ENCODE assay signal across 11 cellular contexts in genomic region chr18:61569176-61569892, GRCh38.
DNase-seq lines count a peak whose midpoint lies in the region; ATAC-seq and TF ChIP-seq lines count a peak whose summit lies in the region.
"Had no signal": no experiment of that assay in that cellular context is flagged by ENCODE, and none has a peak within 500 bp of the region (broad histone marks: within the 10 kb centered on the region; RNA-seq: fewer than 3 reads in every experiment).

No MANE protein-coding gene starts in this region.

- no peak overlapping the region for H3K27ac ChIP-seq in foreskin keratinocyte
- H3K27ac ChIP-seq in OCI-LY7 (ENCODE audit: low read depth, low read length, poor library complexity, severe bottlenecking) = no peak overlapping the region
- H3K27ac ChIP-seq: HL-60 had no signal

- H3K36me3 Mint-ChIP-seq in activated naive CD8-positive, alpha-beta T cell treated with anti-CD3 and anti-CD28 coated beads for 36 hours = peaks cover 4% of the 10 kb centered on the region
- H3K36me3 Mint-ChIP-seq: activated naive CD4-positive, alpha-beta T cell treated with anti-CD3 and anti-CD28 coated beads, Interleukin-2, amount 10 ng/mL, durations not matched to agents 7 days and 5 days had no signal

- no peak for TF ChIP-seq CTCF in foreskin keratinocyte (conservative IDR thresholded peaks at IDR 0.05)
- TF ChIP-seq CTCF in OCI-LY7 (conservative IDR thresholded peaks at IDR 0.05; ENCODE audit: low read length) = no peak

- H3K27me3 Mint-ChIP-seq in activated naive CD8-positive, alpha-beta T cell treated with anti-CD3 and anti-CD28 coated beads for 36 hours = peaks cover 35% of the 10 kb centered on the region
- H3K27me3 Mint-ChIP-seq in stimulated activated naive CD8-positive, alpha-beta T cell treated with anti-CD3 and anti-CD28 coated beads, Interleukin-15, amount 100 ng/mL, for 72 hours = peaks cover 22% of the 10 kb centered on the region

- H3K9me3 ChIP-seq in OCI-LY7 (ENCODE audit: low read length) = no peaks in the 10 kb centered on the region

- no peak overlapping the region for H3K4me3 Mint-ChIP-seq in activated naive CD8-positive, alpha-beta T cell treated with anti-CD3 and anti-CD28 coated beads for 36 hours
- peak overlapping the region in 1 of 2 donors; percentile 18 for H3K4me3 Mint-ChIP-seq in stimulated activated naive CD8-positive, alpha-beta T cell treated with anti-CD3 and anti-CD28 coated beads, Interleukin-15, amount 100 ng/mL, for 72 hours
- H3K4me3 Mint-ChIP-seq: activated naive CD4-positive, alpha-beta T cell treated with anti-CD3 and anti-CD28 coated beads, Interleukin-2, amount 10 ng/mL, durations not matched to agents 7 days and 5 days; nephron had no signal

- POLR2A ChIA-PET in OCI-LY7 (lab: Charles Lee) = no interaction called here

- H3K79me2 ChIP-seq in OCI-LY7 (ENCODE audit: insufficient read depth, low read depth, low read length) = no peaks in the 10 kb centered on the region

- CTCF ChIA-PET in OCI-LY7 (lab: Charles Lee; ENCODE audit: unreplicated experiment) = no interaction called here

- peaks cover 6% of the 10 kb centered on the region for H3K9me3 Mint-ChIP-seq in activated naive CD8-positive, alpha-beta T cell treated with anti-CD3 and anti-CD28 coated beads for 36 hours
- peaks cover 7 to 9% of the 10 kb centered on the region in 2 donors for H3K9me3 Mint-ChIP-seq in stimulated activated naive CD8-positive, alpha-beta T cell treated with anti-CD3 and anti-CD28 coated beads, Interleukin-15, amount 100 ng/mL, for 72 hours
- H3K9me3 Mint-ChIP-seq: activated naive CD4-positive, alpha-beta T cell treated with anti-CD3 and anti-CD28 coated beads, Interleukin-2, amount 10 ng/mL, durations not matched to agents 7 days and 5 days had no signal

- peaks cover 2% of the 10 kb centered on the region for H3K4me1 Mint-ChIP-seq in activated naive CD8-positive, alpha-beta T cell treated with anti-CD3 and anti-CD28 coated beads for 36 hours
- H3K4me1 Mint-ChIP-seq in stimulated activated naive CD8-positive, alpha-beta T cell treated with anti-CD3 and anti-CD28 coated beads, Interleukin-15, amount 100 ng/mL, for 72 hours = peaks cover 10% of the 10 kb centered on the region
- H3K4me1 Mint-ChIP-seq: activated naive CD4-positive, alpha-beta T cell treated with anti-CD3 and anti-CD28 coated beads, Interleukin-2, amount 10 ng/mL, durations not matched to agents 7 days and 5 days; nephron had no signal

- no peak overlapping the region for H2AFZ ChIP-seq in OCI-LY7 (ENCODE audit: low read length)

- no TSS peak for BruUV-seq in OCI-LY7 (replicated peaks; lab: Mats Ljungman, UMichigan)

- no peak overlapping the region for H3K4me3 ChIP-seq in OCI-LY7 (ENCODE audit: low read depth, low read length, poor library complexity, severe bottlenecking)

- H3K9me2 ChIP-seq in OCI-LY7 (ENCODE audit: insufficient read depth, low read length) = no peaks in the 10 kb centered on the region

- H4K20me1 ChIP-seq in OCI-LY7 (ENCODE audit: insufficient read depth, low read length) = no peaks in the 10 kb centered on the region

- DNase-seq in HCEC 1CT (peak; percentile 15), foreskin keratinocyte (peak; percentile 42 to 80), OCI-LY7 (ENCODE audit: low spot score) (no peak)
- DNase-seq in activated naive CD8-positive, alpha-beta T cell treated with anti-CD3 and anti-CD28 coated beads for 36 hours = no peak
- peak in 1 of 2 donors; percentile 11 for DNase-seq in stimulated activated naive CD8-positive, alpha-beta T cell treated with anti-CD3 and anti-CD28 coated beads, Interleukin-15, amount 100 ng/mL, for 72 hours
- DNase-seq: activated naive CD4-positive, alpha-beta T cell treated with anti-CD3 and anti-CD28 coated beads, Interleukin-2, amount 10 ng/mL, durations not matched to agents 7 days and 5 days; NCI-H524 treated with DMSO at 0.1 percent for 48 hours had no signal

- H3K27ac Mint-ChIP-seq in activated naive CD8-positive, alpha-beta T cell treated with anti-CD3 and anti-CD28 coated beads for 36 hours = peak overlapping the region; percentile 5
- H3K27ac Mint-ChIP-seq in stimulated activated naive CD8-positive, alpha-beta T cell treated with anti-CD3 and anti-CD28 coated beads, Interleukin-15, amount 100 ng/mL, for 72 hours = peak overlapping the region; percentile 64 to 83
- H3K27ac Mint-ChIP-seq: activated naive CD4-positive, alpha-beta T cell treated with anti-CD3 and anti-CD28 coated beads, Interleukin-2, amount 10 ng/mL, durations not matched to agents 7 days and 5 days; nephron had no signal

- no peaks in the 10 kb centered on the region for H3K27me3 ChIP-seq in foreskin keratinocyte

- H3K4me2 ChIP-seq in OCI-LY7 (ENCODE audit: low read length) = no peak overlapping the region

- ATAC-seq in foreskin keratinocyte (peak; percentile 91), HG02623 (IDR thresholded peaks at IDR 0.05; ENCODE audit: unreplicated experiment) (no peak), HG03095 (IDR thresholded peaks at IDR 0.05; ENCODE audit: unreplicated experiment) (no peak)
- ATAC-seq in stimulated activated naive CD8-positive, alpha-beta T cell treated with anti-CD3 and anti-CD28 coated beads, Interleukin-15, amount 100 ng/mL, for 72 hours = peak; percentile 85

- intact Hi-C loops in OCI-LY7 (cut with micrococcal nuclease; ENCODE audit: unreplicated experiment) = no loop called here

- no peaks in the 10 kb centered on the region for H3K36me3 ChIP-seq in OCI-LY7 (ENCODE audit: insufficient read depth, low read length)

- H3K4me1 ChIP-seq in foreskin keratinocyte (peaks cover 10% of the 10 kb centered on the region), OCI-LY7 (ENCODE audit: insufficient read depth, low read length, poor library complexity, severe bottlenecking) (no peaks in the 10 kb centered on the region)

Comparison
In these comparisons a context has a peak if more than half of its experiments do, and no peak if none do; other contexts are left out.
1. DNase-seq: peak in HCEC 1CT (single experiment) and foreskin keratinocyte (2 of 2); none in activated naive CD8-positive, alpha-beta T cell treated with anti-CD3 and anti-CD28 coated beads for 36 hours (single experiment) and OCI-LY7 (single experiment).
2. ATAC-seq: peak in foreskin keratinocyte (single experiment) and stimulated activated naive CD8-positive, alpha-beta T cell treated with anti-CD3 and anti-CD28 coated beads, Interleukin-15, amount 100 ng/mL, for 72 hours (single experiment); none in HG02623 (single experiment) and HG03095 (single experiment).